8 cellular contexts compared by ENCODE assay signal in the genomic region with DNA sequence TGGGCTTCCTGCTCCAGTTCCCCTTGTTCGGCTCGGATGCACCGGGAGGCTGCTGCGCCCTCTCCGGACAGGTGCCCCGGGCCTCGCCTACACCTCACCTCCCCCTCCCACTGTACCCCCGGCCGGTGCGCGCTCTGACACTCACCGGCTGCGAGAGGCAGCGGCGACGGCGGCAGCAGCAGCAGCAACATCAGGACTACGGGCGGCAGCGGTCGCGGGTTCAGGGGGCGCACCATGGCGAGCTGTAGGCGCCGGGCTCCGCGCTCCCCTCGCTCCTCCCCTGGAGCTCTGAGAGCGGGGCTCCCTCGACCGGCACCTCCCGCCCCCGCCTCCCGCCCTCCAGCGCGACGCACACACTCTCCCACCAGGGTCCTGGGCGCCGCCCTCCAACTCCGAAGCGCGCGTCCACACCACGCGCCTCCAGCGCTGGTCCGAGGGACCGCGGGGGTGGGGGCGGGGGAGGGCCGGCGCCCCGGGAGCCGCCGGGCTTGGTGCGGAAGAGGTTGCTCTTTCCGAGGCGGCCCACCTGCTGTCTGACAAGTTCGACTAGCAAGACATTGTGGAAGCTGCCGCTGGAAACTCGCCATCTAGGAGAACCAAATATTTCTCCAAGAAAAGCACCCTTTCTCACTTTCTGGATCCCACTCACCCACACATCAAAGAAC. TPM values are rescaled to one million over a fixed set of nuclear protein-coding genes. Genes with fewer than 3 reads are reported as not detected.
DNase-seq lines count a peak whose midpoint lies in the region; ATAC-seq and TF ChIP-seq lines count a peak whose summit lies in the region.

A gene with protein sequence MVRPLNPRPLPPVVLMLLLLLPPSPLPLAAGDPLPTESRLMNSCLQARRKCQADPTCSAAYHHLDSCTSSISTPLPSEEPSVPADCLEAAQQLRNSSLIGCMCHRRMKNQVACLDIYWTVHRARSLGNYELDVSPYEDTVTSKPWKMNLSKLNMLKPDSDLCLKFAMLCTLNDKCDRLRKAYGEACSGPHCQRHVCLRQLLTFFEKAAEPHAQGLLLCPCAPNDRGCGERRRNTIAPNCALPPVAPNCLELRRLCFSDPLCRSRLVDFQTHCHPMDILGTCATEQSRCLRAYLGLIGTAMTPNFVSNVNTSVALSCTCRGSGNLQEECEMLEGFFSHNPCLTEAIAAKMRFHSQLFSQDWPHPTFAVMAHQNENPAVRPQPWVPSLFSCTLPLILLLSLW (minus strand): TSS at position 433 of the 665 bp plus-strand sequence. CDS start 197 bp downstream, at position 236.

- peak; percentile 5 for DNase-seq in stimulated activated CD4-positive, alpha-beta T cell treated with anti-CD3 and anti-CD28 coated beads, Interleukin-12 subunit alpha, Interleukin-12 subunit beta, amount 100 ng/mL, for 4 hours
- DNase-seq in stimulated activated CD4-positive, alpha-beta T cell treated with anti-CD3 and anti-CD28 coated beads, Interleukin-1b, Interleukin-23, amount 100 ng/mL, for 48 hours, result no peak
- peak; percentile 11 for DNase-seq in astrocyte of the spinal cord (ENCODE audit: low read depth, low spot score)
- DNase-seq in kidney epithelial cell (ENCODE audit: low read depth), result no peak
- DNase-seq in tibial nerve (ENCODE audit: low spot score in 2 of 2), result no peak
- DNase-seq in AML-193 (lab: John Stamatoyannopoulos, UW), result no peak

- no peak for TF ChIP-seq EP300 in tibial nerve (IDR thresholded peaks at IDR 0.05)

- no peak for ATAC-seq in GM18858 (IDR thresholded peaks at IDR 0.05; ENCODE audit: unreplicated experiment)
- ATAC-seq in GM18498 (IDR thresholded peaks at IDR 0.05; ENCODE audit: unreplicated experiment), result no peak

- H3K27me3 ChIP-seq in kidney epithelial cell (ENCODE audit: control insufficient read depth, insufficient read depth, low read length) (peaks cover 16% of the 10 kb centered on the region), tibial nerve (peaks cover 0 to 16% of the 10 kb centered on the region in 2 donors)

- H3K36me3 ChIP-seq in kidney epithelial cell (ENCODE audit: control insufficient read depth, insufficient read depth, low read length) (no peaks in the 10 kb centered on the region), tibial nerve (no peaks in the 10 kb centered on the region)

- TF ChIP-seq POLR2A in tibial nerve (IDR thresholded peaks at IDR 0.05), result no peak

- no peaks in the 10 kb centered on the region for H3K9me3 ChIP-seq in tibial nerve

- 2 to 3% methylated on average over 17 to 30 of the region's 62 CpGs for WGBS in tibial nerve, 2 donors

- H3K27ac ChIP-seq in tibial nerve, result peak within 1 kb of the TSS; percentile 6 to 90 (median 74)

- peak within 1 kb of the TSS; percentile 29 for H3K4me3 ChIP-seq in astrocyte of the spinal cord (ENCODE audit: low read depth, low read length)
- H3K4me3 ChIP-seq in kidney epithelial cell (ENCODE audit: low read depth, low read length), result peak within 1 kb of the TSS; percentile 40
- peak within 1 kb of the TSS; percentile 27 to 72 (median 50) for H3K4me3 ChIP-seq in tibial nerve

- in situ Hi-C loops in astrocyte of the spinal cord (cut with HindIII; ENCODE audit: low sequenced_read_pairs), result no loop called here

- TF ChIP-seq CTCF in astrocyte of the spinal cord (IDR thresholded peaks at IDR 0.05; ENCODE audit: low read depth, low read length), result no peak
- no peak for TF ChIP-seq CTCF in kidney epithelial cell (IDR thresholded peaks at IDR 0.05; ENCODE audit: insufficient read depth, low read length, poor library complexity, severe bottlenecking)
- TF ChIP-seq CTCF in tibial nerve (IDR thresholded peaks at IDR 0.05), result no peak

- peaks cover 0 to 18% (median 6%) of the 10 kb centered on the region in 4 donors for H3K4me1 ChIP-seq in tibial nerve

RNA-seq across cellular contexts. Expression of the gene that starts here (rescaled TPM):
- total RNA-seq in kidney epithelial cell, result 0.08 TPM in 1 of 2 replicates, not detected in the other
- 1 to 10 TPM; 1.8 to 5.9 (median 4.1) TPM for total RNA-seq in tibial nerve

Comparison
In these comparisons a context has a peak if more than half of its experiments do, and no peak if none do; other contexts are left out.
1. DNase-seq: peak in stimulated activated CD4-positive, alpha-beta T cell treated with anti-CD3 and anti-CD28 coated beads, Interleukin-12 subunit alpha, Interleukin-12 subunit beta, amount 100 ng/mL, for 4 hours (single experiment) and astrocyte of the spinal cord (single experiment); none in stimulated activated CD4-positive, alpha-beta T cell treated with anti-CD3 and anti-CD28 coated beads, Interleukin-1b, Interleukin-23, amount 100 ng/mL, for 48 hours (single experiment), kidney epithelial cell (single experiment), tibial nerve (0 of 2) and AML-193 (0 of 2).
2. Peak in every context shown above with its lines, with median percentiles within 50 percentile points of each other: H3K4me3 ChIP-seq.